Comparison of ENCODE assay signal across 8 cellular contexts in the genomic region with DNA sequence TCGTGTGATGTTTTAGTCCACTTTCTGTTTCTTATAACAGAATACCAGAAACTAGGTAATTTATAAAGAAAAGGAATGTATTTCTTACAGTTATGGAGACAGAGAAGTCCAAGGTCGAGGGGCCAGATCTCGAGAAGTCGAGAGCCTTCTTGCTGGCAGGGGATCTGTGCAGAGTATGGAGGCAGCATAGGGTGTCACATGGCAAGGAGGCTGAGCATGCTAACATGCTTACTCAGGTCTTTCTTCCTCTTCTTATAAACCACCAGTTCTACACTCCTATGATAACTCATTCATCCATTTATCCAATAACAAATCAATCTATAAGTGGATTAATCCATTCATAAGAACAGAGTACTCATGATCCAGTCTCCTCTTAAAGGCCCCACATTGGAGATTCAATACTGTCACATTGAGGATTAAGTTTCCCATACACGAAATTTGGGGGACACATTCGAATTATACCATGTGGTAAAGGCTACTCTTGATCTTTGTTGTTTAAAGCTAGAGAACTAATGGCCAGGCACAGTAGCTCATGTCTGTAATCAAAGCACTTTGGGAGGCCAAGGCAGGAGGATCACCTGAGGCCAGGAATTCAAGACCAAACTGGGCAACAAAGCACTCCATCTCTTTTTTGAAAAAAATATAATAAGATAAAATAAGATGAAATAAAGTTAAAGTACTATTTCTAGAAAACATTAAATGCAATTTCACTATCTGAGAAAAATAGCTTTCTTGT. TPM values are rescaled to one million over a fixed set of nuclear protein-coding genes. Genes with fewer than 3 reads are reported as not detected.
A peak's percentile ranks its signal among the peaks of the same experiment; 100 is the strongest.
DNase-seq lines count a peak whose midpoint lies in the region; ATAC-seq lines count a peak whose summit lies in the region.

No MANE protein-coding gene starts in this region.

- H3K4me3 Mint-ChIP-seq in activated CD4-positive, alpha-beta memory T cell treated with anti-CD3 and anti-CD28 coated beads, Interleukin-2, amount 10 ng/mL, durations not matched to agents 7 days and 5 days: peak overlapping the region; percentile 59
- H3K4me3 Mint-ChIP-seq in memory B cell: peak overlapping the region; percentile 46

- POLR2A ChIA-PET in activated CD4-positive, alpha-beta memory T cell treated with anti-CD3 and anti-CD28 coated beads, Interleukin-2, amount 10 ng/mL, durations not matched to agents 7 days and 5 days (lab: Charles Lee): interaction anchor here (2.8 to 4.4 kb wide), 3 partner anchors 51 to 118 kb away, joined by 11 to 59 read pairs (median 47); a partner anchor contains a TSS

- H3K4me3 ChIP-seq in BLaER1 treated with 17β-estradiol and CSF1 and Interleukin-3, amounts not matched to agents 10 nM and 100 nM: peak overlapping the region; percentile 83 to 97 (median 94); a peak in 18 of 20 replicates
- peak overlapping the region; percentile 90 for H3K4me3 ChIP-seq in HUES48 (ENCODE audit: low read depth, low read length)

- no peaks in the 10 kb centered on the region for H3K27me3 Mint-ChIP-seq in activated CD4-positive, alpha-beta memory T cell treated with anti-CD3 and anti-CD28 coated beads, Interleukin-2, amount 10 ng/mL, durations not matched to agents 7 days and 5 days
- H3K27me3 Mint-ChIP-seq in memory B cell: no peaks in the 10 kb centered on the region

- peaks cover 49% of the 10 kb centered on the region for H3K36me3 Mint-ChIP-seq in activated CD4-positive, alpha-beta memory T cell treated with anti-CD3 and anti-CD28 coated beads, Interleukin-2, amount 10 ng/mL, durations not matched to agents 7 days and 5 days (ENCODE audit: low read depth)
- peaks cover 7% of the 10 kb centered on the region for H3K36me3 Mint-ChIP-seq in memory B cell

- in situ Hi-C loops in ACHN (cut with HindIII; ENCODE audit: low pct_ligation_motif_present, low pct_unique_long_range_greater_than_20kb, low sequenced_read_pairs): no loop called here

- peak overlapping the region in 1 of 11 experiments; percentile 95; a peak in 2 of 22 replicates for H3K9ac ChIP-seq in BLaER1 treated with 17β-estradiol and CSF1 and Interleukin-3, amounts not matched to agents 10 nM and 100 nM
- H3K9ac ChIP-seq in HUES48 (ENCODE audit: low read depth, low read length): no peak overlapping the region

- H3K27me3 ChIP-seq in BLaER1 treated with 17β-estradiol and CSF1 and Interleukin-3, amounts not matched to agents 10 nM and 100 nM: no peaks in the 10 kb centered on the region
- H3K27me3 ChIP-seq in HUES48 (ENCODE audit: control insufficient read depth, insufficient read depth, low read length): no peaks in the 10 kb centered on the region

- H3K27ac ChIP-seq in BLaER1 treated with 17β-estradiol and CSF1 and Interleukin-3, amounts not matched to agents 10 nM and 100 nM: no peak overlapping the region
- no peak overlapping the region for H3K27ac ChIP-seq in HUES48 (ENCODE audit: low read depth, low read length)

- H3K27ac Mint-ChIP-seq in activated CD4-positive, alpha-beta memory T cell treated with anti-CD3 and anti-CD28 coated beads, Interleukin-2, amount 10 ng/mL, durations not matched to agents 7 days and 5 days: peak overlapping the region; percentile 12
- H3K27ac Mint-ChIP-seq in memory B cell: no peak overlapping the region

- H3K4me1 Mint-ChIP-seq in activated CD4-positive, alpha-beta memory T cell treated with anti-CD3 and anti-CD28 coated beads, Interleukin-2, amount 10 ng/mL, durations not matched to agents 7 days and 5 days: peaks cover 39% of the 10 kb centered on the region
- peaks cover 28% of the 10 kb centered on the region for H3K4me1 Mint-ChIP-seq in memory B cell

- peaks cover 5% of the 10 kb centered on the region for H3K9me3 Mint-ChIP-seq in activated CD4-positive, alpha-beta memory T cell treated with anti-CD3 and anti-CD28 coated beads, Interleukin-2, amount 10 ng/mL, durations not matched to agents 7 days and 5 days
- H3K9me3 Mint-ChIP-seq in memory B cell: no peaks in the 10 kb centered on the region

- ATAC-seq in memory B cell (ENCODE audit: low read depth) (no peak), HG02763 (IDR thresholded peaks at IDR 0.05; ENCODE audit: unreplicated experiment) (no peak), GM19463 (IDR thresholded peaks at IDR 0.05; ENCODE audit: unreplicated experiment) (no peak)

- H3K4me2 ChIP-seq in BLaER1 treated with 17β-estradiol and CSF1 and Interleukin-3, amounts not matched to agents 10 nM and 100 nM: peak overlapping the region; percentile 68 to 92 (median 82)

- H3K4me1 ChIP-seq in BLaER1 treated with 17β-estradiol and CSF1 and Interleukin-3, amounts not matched to agents 10 nM and 100 nM: peaks cover 13 to 27% (median 21%) of the 10 kb centered on the region in 10 experiments
- H3K4me1 ChIP-seq in HUES48 (ENCODE audit: control insufficient read depth, insufficient read depth, low read length): peaks cover 3% of the 10 kb centered on the region; the same call in 1 of the 2 replicates

- peaks cover 18 to 36% (median 31%) of the 10 kb centered on the region in 11 experiments for H3K9me3 ChIP-seq in BLaER1 treated with 17β-estradiol and CSF1 and Interleukin-3, amounts not matched to agents 10 nM and 100 nM (replicated peaks in 1 of 11)
- peaks cover 10% of the 10 kb centered on the region for H3K9me3 ChIP-seq in HUES48 (ENCODE audit: control insufficient read depth, insufficient read depth, low read length)

- H3K36me3 ChIP-seq in BLaER1 treated with 17β-estradiol and CSF1 and Interleukin-3, amounts not matched to agents 10 nM and 100 nM: peaks cover 19 to 51% (median 36%) of the 10 kb centered on the region in 11 experiments
- peaks cover 15% of the 10 kb centered on the region; the same call in 1 of the 2 replicates for H3K36me3 ChIP-seq in HUES48 (ENCODE audit: control insufficient read depth, insufficient read depth, low read length)

- H4K20me1 ChIP-seq in BLaER1 treated with 17β-estradiol and CSF1 and Interleukin-3, amounts not matched to agents 10 nM and 100 nM: peaks cover 0 to 27% (median 20%) of the 10 kb centered on the region in 11 experiments; a peak in 12 of 22 replicates

- CTCF ChIA-PET in activated CD4-positive, alpha-beta memory T cell treated with anti-CD3 and anti-CD28 coated beads, Interleukin-2, amount 10 ng/mL, durations not matched to agents 7 days and 5 days (lab: Charles Lee): interaction anchor here (0.6 to 7.2 kb wide), 2 partner anchors 121 to 150 kb away, joined by 3 to 72 read pairs; no protein-coding TSS in a partner anchor

- DNase-seq in activated CD4-positive, alpha-beta memory T cell treated with anti-CD3 and anti-CD28 coated beads, Interleukin-2, amount 10 ng/mL, durations not matched to agents 7 days and 5 days: no peak
- DNase-seq in memory B cell (ENCODE audit: low spot score in 2 of 2): no peak
- DNase-seq in glomerular visceral epithelial cell (ENCODE audit: extremely low spot score): no peak
- DNase-seq in ACHN: no peak

RNA-seq across cellular contexts. Expression of a gene that starts 2.1 kb away (rescaled TPM):
- 10 to 100 TPM; 22.9 to 23.9 TPM for total RNA-seq in activated CD4-positive, alpha-beta memory T cell treated with anti-CD3 and anti-CD28 coated beads, Interleukin-2, amount 10 ng/mL, durations not matched to agents 7 days and 5 days
